In genomic region chr11:101987370-101987769, GRCh38 we compare ENCODE assay signal across 27 cellular contexts. TPM values are rescaled to one million over a fixed set of nuclear protein-coding genes. Genes with fewer than 3 reads are reported as not detected.
DNase-seq lines count a peak whose midpoint lies in the region; ATAC-seq and TF ChIP-seq lines count a peak whose summit lies in the region.
"Had no signal": no experiment of that assay in that cellular context is flagged by ENCODE, and none has a peak within 500 bp of the region (broad histone marks: within the 10 kb centered on the region; RNA-seq: fewer than 3 reads in every experiment).

No MANE protein-coding gene starts in this region.

- H3K4me3 ChIP-seq in Panc1 (ENCODE audit: low read depth in 2 of 2, low read length in 2 of 2) = no peak overlapping the region
- H3K4me3 ChIP-seq in endodermal cell (ENCODE audit: low read length) = no peak overlapping the region
- H3K4me3 ChIP-seq: BLaER1 had no signal

- H3K36me3 ChIP-seq in Panc1 (ENCODE audit: control insufficient read depth, insufficient read depth, low read length) (no peaks in the 10 kb centered on the region), endodermal cell (ENCODE audit: control insufficient read depth, insufficient read depth, low read length) (no peaks in the 10 kb centered on the region)
- H3K36me3 ChIP-seq: BLaER1 had no signal

- peaks cover 13% of the 10 kb centered on the region for H3K4me1 Mint-ChIP-seq in endodermal cell
- H3K4me1 Mint-ChIP-seq in progenitor cell of endocrine pancreas (ENCODE audit: low read depth) = peaks cover 9% of the 10 kb centered on the region

- POLR2A ChIA-PET in Panc1 (lab: Charles Lee) = interaction anchor here (0.7 kb wide), 1 partner anchor 17 kb away, joined by 3 read pairs; no protein-coding TSS in a partner anchor

- no peaks in the 10 kb centered on the region for H3K36me3 Mint-ChIP-seq in endodermal cell (ENCODE audit: low read depth)
- H3K36me3 Mint-ChIP-seq in progenitor cell of endocrine pancreas (ENCODE audit: insufficient read depth) = no peaks in the 10 kb centered on the region

- H3K9me3 Mint-ChIP-seq in endodermal cell (no peaks in the 10 kb centered on the region), progenitor cell of endocrine pancreas (ENCODE audit: low read depth) (no peaks in the 10 kb centered on the region)
- H3K9me3 Mint-ChIP-seq: CD4-positive, alpha-beta T cell; HFFc6 had no signal

- no TSS peak for BruUV-seq in Panc1 (replicated peaks; lab: Mats Ljungman, UMichigan)

- intact Hi-C loops in Panc1 (cut with micrococcal nuclease; ENCODE audit: unreplicated experiment) = no loop called here

- in situ Hi-C loops in Panc1 (cut with HindIII; ENCODE audit: low pct_unique_long_range_greater_than_20kb, low sequenced_read_pairs) = no loop called here

- no peaks in the 10 kb centered on the region for H3K27me3 Mint-ChIP-seq in endodermal cell (ENCODE audit: insufficient read depth)
- H3K27me3 Mint-ChIP-seq in progenitor cell of endocrine pancreas = no peaks in the 10 kb centered on the region
- H3K27me3 Mint-ChIP-seq: CD4-positive, alpha-beta T cell had no signal

- H3K27ac Mint-ChIP-seq in endodermal cell (no peak overlapping the region), progenitor cell of endocrine pancreas (no peak overlapping the region)
- H3K27ac Mint-ChIP-seq: CD4-positive, alpha-beta T cell; HFFc6 had no signal

- H3K27me3 ChIP-seq in Panc1 (ENCODE audit: control insufficient read depth, insufficient read depth, low read length) = no peaks in the 10 kb centered on the region
- H3K27me3 ChIP-seq in endodermal cell (ENCODE audit: control insufficient read depth, insufficient read depth, low read length, poor library complexity, severe bottlenecking) = no peaks in the 10 kb centered on the region
- H3K27me3 ChIP-seq: BLaER1 had no signal

- CTCF ChIA-PET in Panc1 (lab: Charles Lee) = no interaction called here

- ATAC-seq in Panc1 (no peak), HG03442 (IDR thresholded peaks at IDR 0.05; ENCODE audit: unreplicated experiment) (no peak)
- ATAC-seq: SK-N-SH treated with all-trans-retinoic acid at 6 μM for 48 hours had no signal

- H3K27ac ChIP-seq in Panc1 (ENCODE audit: low read length) (no peak overlapping the region), endodermal cell (ENCODE audit: low read depth, low read length) (no peak overlapping the region)
- H3K27ac ChIP-seq: 22Rv1, BLaER1, KMS-11, RWPE1 had no signal

- TF ChIP-seq CTCF in Panc1 (IDR thresholded peaks at IDR 0.05) (peak; percentile 27; the same call in 1 of the 2 replicates), endodermal cell (conservative IDR thresholded peaks at IDR 0.05) (peak; percentile 55), progenitor cell of endocrine pancreas (IDR thresholded peaks at IDR 0.05; ENCODE audit: unreplicated experiment) (peak; percentile 15)

- DNase-seq in DMS53 (lab: John Stamatoyannopoulos, UW) (peak; percentile 36), DMS53 treated with DMSO at 0.1 percent for 48 hours (lab: John Stamatoyannopoulos, UW; ENCODE audit: unreplicated experiment) (no peak), Panc1 (ENCODE audit: low read depth, low spot score) (no peak), endodermal cell (no peak), progenitor cell of endocrine pancreas (ENCODE audit: low spot score, unreplicated experiment) (no peak), NCI-H1048 (lab: John Stamatoyannopoulos, UW) (no peak)
- DNase-seq in stimulated activated CD4-positive, alpha-beta T cell treated with anti-CD3 and anti-CD28 coated beads, Interleukin-1b, Interleukin-23, amount 100 ng/mL, for 48 hours = no peak
- DNase-seq: ACHN; CD4-positive, alpha-beta T cell; HFFc6; IMR-90; MV-4-11; NCI-H1417; NCI-H1694 treated with DMSO at 0.1 percent for 48 hours; NCI-H2081 treated with DMSO at 0.1 percent for 48 hours; NCI-H2171 treated with DMSO at 0.1 percent for 48 hours; NCI-H446; NCI-H526 treated with DMSO at 0.1 percent for 48 hours; OCI-M1; SIG-M5; T-helper 1 cell had no signal

- H3K4me1 ChIP-seq in Panc1 (ENCODE audit: control insufficient read depth, insufficient read depth, low read length) (no peaks in the 10 kb centered on the region), endodermal cell (ENCODE audit: control insufficient read depth, insufficient read depth, low read length) (peaks cover 6% of the 10 kb centered on the region)
- H3K4me1 ChIP-seq: BLaER1 had no signal

- no peaks in the 10 kb centered on the region for H3K9me3 ChIP-seq in Panc1 (ENCODE audit: control insufficient read depth, insufficient read depth, low read depth, low read length)
- no peaks in the 10 kb centered on the region for H3K9me3 ChIP-seq in endodermal cell (ENCODE audit: control insufficient read depth, low read length)
- H3K9me3 ChIP-seq: BLaER1 had no signal

- no peak overlapping the region for H3K9ac ChIP-seq in endodermal cell (ENCODE audit: extremely low read depth, low read length, poor library complexity, severe bottlenecking)
- H3K9ac ChIP-seq: BLaER1, KMS-11 had no signal

- 93% methylated on average over 2 of the region's 2 CpGs; no CpG with 5 or more reads in 1 of the 2 experiments for WGBS in endodermal cell (ENCODE audit: insufficient coverage in 1 of 2, insufficient read length in 1 of 2), 2 experiments

- no peak overlapping the region for H3K4me3 Mint-ChIP-seq in endodermal cell
- no peak overlapping the region for H3K4me3 Mint-ChIP-seq in progenitor cell of endocrine pancreas (ENCODE audit: low read depth)
- H3K4me3 Mint-ChIP-seq: CD4-positive, alpha-beta T cell; HFFc6 had no signal

RNA-seq across cellular contexts. Expression of gene CFAP300, which starts 59.9 kb away (rescaled TPM):
- total RNA-seq in Panc1 (2021; ENCODE audit: unreplicated experiment) = 6.4 TPM
- 4.8 TPM for polyA plus RNA-seq in Panc1 (2012; ENCODE audit: insufficient read length)
- total RNA-seq in endodermal cell = 1 to 10 TPM; 2.9 to 5.2 TPM
- 3.2 TPM for polyA plus RNA-seq in endodermal cell (2013, experiment 1 of 2)
- 4.7 TPM for polyA plus RNA-seq in endodermal cell (2013, experiment 2 of 2)
- total RNA-seq in progenitor cell of endocrine pancreas = 1.2 and 1.5 TPM in 2 replicates
- total RNA-seq: CD4-positive, alpha-beta T cell had no signal
